8 cellular contexts compared by ENCODE assay signal in the genomic region with DNA sequence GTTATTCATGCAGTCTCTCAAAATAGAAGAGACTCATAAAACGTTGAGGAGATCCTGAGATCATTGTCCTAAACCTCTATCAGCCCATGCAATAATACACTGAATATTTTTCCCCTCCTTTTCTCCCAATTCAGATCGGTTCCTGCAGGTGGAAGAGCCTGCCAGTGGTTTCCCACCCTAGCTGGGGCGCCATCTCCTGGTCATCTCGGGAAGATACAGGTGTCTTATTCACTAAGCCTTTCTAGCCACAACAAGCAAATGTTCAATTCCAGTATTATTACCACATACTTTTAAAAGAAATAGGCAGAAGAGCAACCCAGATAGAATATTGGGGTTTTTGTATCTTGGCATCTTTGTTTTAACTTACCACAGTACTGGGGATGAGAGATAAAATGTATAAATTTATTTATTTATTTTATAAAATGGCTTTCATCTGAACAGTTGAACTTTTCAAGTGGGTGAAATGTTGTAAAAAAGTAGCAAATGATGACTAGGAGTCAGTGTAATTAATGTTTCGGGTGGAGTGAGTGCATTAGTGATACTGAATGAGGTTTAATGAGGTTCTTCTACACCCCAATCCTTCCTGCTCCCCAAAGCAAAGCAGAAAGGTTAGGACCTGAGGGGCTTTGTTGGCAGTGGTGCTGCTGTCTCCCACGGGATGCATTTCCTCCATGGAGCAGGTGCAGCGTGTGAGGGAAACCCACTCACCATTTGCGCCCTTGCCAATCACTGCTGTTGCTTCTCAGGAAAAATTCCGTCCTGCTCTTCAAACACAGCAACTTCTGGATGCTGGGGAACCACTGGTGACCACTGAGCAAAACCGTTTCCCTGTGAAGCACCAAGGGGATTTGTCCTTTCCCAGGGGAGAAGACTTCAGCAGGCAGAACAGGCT.
A peak's percentile ranks its signal among the peaks of the same experiment; 100 is the strongest.
DNase-seq lines count a peak whose midpoint lies in the region; ATAC-seq lines count a peak whose summit lies in the region.

No MANE protein-coding gene starts in this region.

- POLR2A ChIA-PET in activated CD4-positive, alpha-beta T cell treated with anti-CD3 and anti-CD28 coated beads, Interleukin-2, amount 10 ng/mL, durations not matched to agents 7 days and 5 days (lab: Charles Lee): no interaction called here

- H3K4me1 Mint-ChIP-seq in activated CD4-positive, alpha-beta T cell treated with anti-CD3 and anti-CD28 coated beads, Interleukin-2, amount 10 ng/mL, durations not matched to agents 7 days and 5 days: peaks cover 15% of the 10 kb centered on the region
- H3K4me1 Mint-ChIP-seq in memory B cell: peaks cover 2% of the 10 kb centered on the region

- no peak overlapping the region for H3K4me3 Mint-ChIP-seq in activated CD4-positive, alpha-beta T cell treated with anti-CD3 and anti-CD28 coated beads, Interleukin-2, amount 10 ng/mL, durations not matched to agents 7 days and 5 days
- no peak overlapping the region for H3K4me3 Mint-ChIP-seq in memory B cell

- CTCF ChIA-PET in activated CD4-positive, alpha-beta T cell treated with anti-CD3 and anti-CD28 coated beads, Interleukin-2, amount 10 ng/mL, durations not matched to agents 7 days and 5 days (lab: Charles Lee): interaction anchor here (0.9 kb wide), 1 partner anchor 192 kb away, joined by 4 read pairs; no protein-coding TSS in a partner anchor

- peak; percentile 55 for ATAC-seq in HG02884 (IDR thresholded peaks at IDR 0.05; ENCODE audit: unreplicated experiment)
- peak; percentile 34 for ATAC-seq in memory B cell (ENCODE audit: low read depth)
- no peak for ATAC-seq in HG03457 (IDR thresholded peaks at IDR 0.05; ENCODE audit: unreplicated experiment)

- H3K27ac Mint-ChIP-seq in activated CD4-positive, alpha-beta T cell treated with anti-CD3 and anti-CD28 coated beads, Interleukin-2, amount 10 ng/mL, durations not matched to agents 7 days and 5 days: no peak overlapping the region
- H3K27ac Mint-ChIP-seq in memory B cell: no peak overlapping the region

- DNase-seq in DMS79 (lab: John Stamatoyannopoulos, UW): peak; percentile 4
- peak; percentile 59 for DNase-seq in NCI-H510A treated with DMSO at 0.1 percent for 48 hours (lab: John Stamatoyannopoulos, UW)
- DNase-seq in activated CD4-positive, alpha-beta T cell treated with anti-CD3 and anti-CD28 coated beads, Interleukin-2, amount 10 ng/mL, durations not matched to agents 7 days and 5 days: peak; percentile 78
- peak; percentile 82 for DNase-seq in dermis blood vessel endothelial cell
- DNase-seq in memory B cell (ENCODE audit: low spot score in 2 of 2): peak; percentile 16 to 23
- DNase-seq in stimulated activated CD8-positive, alpha-beta memory T cell treated with anti-CD3 and anti-CD28 coated beads, Interleukin-4, amount 100 ng/mL, for 24 hours (ENCODE audit: low read depth): peak; percentile 40

- H3K27me3 Mint-ChIP-seq in activated CD4-positive, alpha-beta T cell treated with anti-CD3 and anti-CD28 coated beads, Interleukin-2, amount 10 ng/mL, durations not matched to agents 7 days and 5 days: peaks cover 9% of the 10 kb centered on the region
- peaks cover 9% of the 10 kb centered on the region for H3K27me3 Mint-ChIP-seq in memory B cell

- H3K36me3 Mint-ChIP-seq in activated CD4-positive, alpha-beta T cell treated with anti-CD3 and anti-CD28 coated beads, Interleukin-2, amount 10 ng/mL, durations not matched to agents 7 days and 5 days (ENCODE audit: low read depth): no peaks in the 10 kb centered on the region
- H3K36me3 Mint-ChIP-seq in memory B cell: no peaks in the 10 kb centered on the region

- no peaks in the 10 kb centered on the region for H3K9me3 Mint-ChIP-seq in activated CD4-positive, alpha-beta T cell treated with anti-CD3 and anti-CD28 coated beads, Interleukin-2, amount 10 ng/mL, durations not matched to agents 7 days and 5 days
- H3K9me3 Mint-ChIP-seq in memory B cell: no peaks in the 10 kb centered on the region

Comparison
In these comparisons a context has a peak if more than half of its experiments do, and no peak if none do; other contexts are left out.
1. DNase-seq: peak in every context shown above with its lines; median percentile 82 in dermis blood vessel endothelial cell; 78 in activated CD4-positive, alpha-beta T cell treated with anti-CD3 and anti-CD28 coated beads, Interleukin-2, amount 10 ng/mL, durations not matched to agents 7 days and 5 days; 59 in NCI-H510A treated with DMSO at 0.1 percent for 48 hours; 40 in stimulated activated CD8-positive, alpha-beta memory T cell treated with anti-CD3 and anti-CD28 coated beads, Interleukin-4, amount 100 ng/mL, for 24 hours; 20 in memory B cell; 4 in DMS79.